ENCODE assay signal across 8 cellular contexts in genomic region chr14:35534130-35534883, GRCh38. TPM values are rescaled to one million over a fixed set of nuclear protein-coding genes. Genes with fewer than 3 reads are reported as not detected.
A peak's percentile ranks its signal among the peaks of the same experiment; 100 is the strongest.
DNase-seq lines count a peak whose midpoint lies in the region; ATAC-seq lines count a peak whose summit lies in the region.

Gene INSM2, plus strand, starts transcription at chr14:35534164. Its CDS starts 89 bp downstream, at chr14:35534253.

- 2% methylated on average over 57 to 85 of the region's 85 CpGs for WGBS in aorta, 2 donors

- no peak within 1 kb of the TSS for H3K9ac ChIP-seq in duodenal mucosa (ENCODE audit: low read depth in 1 of 2, low read length in 2 of 2)

- H3K27me3 ChIP-seq in SJCRH30 (no peaks in the 10 kb centered on the region), duodenal mucosa (ENCODE audit: control insufficient read depth in 1 of 2, insufficient read depth in 2 of 2, low read length in 2 of 2) (peaks cover 30 to 46% of the 10 kb centered on the region in 2 donors), mononuclear cell (ENCODE audit: insufficient read depth, low read length) (peaks cover 75% of the 10 kb centered on the region), aorta (ENCODE audit: control insufficient read depth in 1 of 2, insufficient read depth in 2 of 2, low read length in 1 of 2) (no peaks in the 10 kb centered on the region)

- H3K4me3 ChIP-seq in SJCRH30 (peak within 1 kb of the TSS; percentile 68), duodenal mucosa (ENCODE audit: low read depth in 1 of 2, low read length in 2 of 2) (peak within 1 kb of the TSS; percentile 62 to 72), mononuclear cell (ENCODE audit: low read length) (peak within 1 kb of the TSS; percentile 28), aorta (ENCODE audit: low read length in 2 of 2) (peak within 1 kb of the TSS; percentile 14 to 27)

- no peak within 1 kb of the TSS for H3K27ac ChIP-seq in SJCRH30
- no peak within 1 kb of the TSS for H3K27ac ChIP-seq in duodenal mucosa (ENCODE audit: low read depth, low read length)
- no peak within 1 kb of the TSS for H3K27ac ChIP-seq in aorta (ENCODE audit: low read depth in 1 of 2, low read length in 2 of 2)

- H3K36me3 ChIP-seq in SJCRH30 (no peaks in the 10 kb centered on the region), duodenal mucosa (ENCODE audit: control insufficient read depth in 1 of 2, insufficient read depth in 2 of 2, low read length in 2 of 2) (no peaks in the 10 kb centered on the region), aorta (ENCODE audit: control insufficient read depth in 1 of 2, insufficient read depth in 2 of 2, low read length in 1 of 2) (no peaks in the 10 kb centered on the region)

- H3K9me3 ChIP-seq in SJCRH30 (replicated peaks), result no peaks in the 10 kb centered on the region
- no peaks in the 10 kb centered on the region for H3K9me3 ChIP-seq in duodenal mucosa (ENCODE audit: control insufficient read depth in 1 of 2, low read length in 2 of 2)
- no peaks in the 10 kb centered on the region for H3K9me3 ChIP-seq in mononuclear cell (ENCODE audit: low read depth, low read length)
- H3K9me3 ChIP-seq in aorta (ENCODE audit: control insufficient read depth, low read length), result no peaks in the 10 kb centered on the region

- DNase-seq in activated CD4-positive, CD25-positive, alpha-beta regulatory T cell (lab: John Stamatoyannopoulos, UW), result no peak
- DNase-seq in SJCRH30 (no peak), aorta (peak in 1 of 2 donors; percentile 76), midbrain (lab: John Stamatoyannopoulos, UW) (no peak)

- peak; percentile 5 to 26 for ATAC-seq in activated CD4-positive, CD25-positive, alpha-beta regulatory T cell treated with anti-CD3 and anti-CD28 coated beads, Interleukin-2, amount 50 U/mL, for 24 hours
- ATAC-seq in HG02885 (IDR thresholded peaks at IDR 0.05; ENCODE audit: poor library complexity, unreplicated experiment), result peak; percentile 15
- ATAC-seq in aorta (ENCODE audit: low FRiP score), result no peak

- no peaks in the 10 kb centered on the region for H3K4me1 ChIP-seq in SJCRH30
- peaks cover 4 to 19% of the 10 kb centered on the region in 2 donors for H3K4me1 ChIP-seq in duodenal mucosa (ENCODE audit: control insufficient read depth in 1 of 2, insufficient read depth in 2 of 2, low read length in 2 of 2)
- H3K4me1 ChIP-seq in mononuclear cell (ENCODE audit: insufficient read depth, low read length), result peaks cover 27% of the 10 kb centered on the region
- no peaks in the 10 kb centered on the region for H3K4me1 ChIP-seq in aorta (ENCODE audit: control insufficient read depth in 1 of 2, insufficient read depth in 2 of 2, low read length in 2 of 2)

- intact Hi-C loops in aorta (cut with DNase I), result no loop called here

RNA-seq across cellular contexts. Expression of gene INSM2, which starts in this region (rescaled TPM):
- total RNA-seq in SJCRH30 (2014; rRNA removed; shearing (Covaris generic)), result 0.13 and 0.38 TPM in 2 replicates
- total RNA-seq in mononuclear cell (not detected), aorta (not detected)
- polyA plus RNA-seq in aorta, result not detected
